ENCODE assay signal across 14 cellular contexts in genomic region chr2:238509151-238509820, GRCh38.
DNase-seq lines count a peak whose midpoint lies in the region; ATAC-seq and TF ChIP-seq lines count a peak whose summit lies in the region.
"Had no signal": no experiment of that assay in that cellular context is flagged by ENCODE, and none has a peak within 500 bp of the region (broad histone marks: within the 10 kb centered on the region; RNA-seq: fewer than 3 reads in every experiment).

No MANE protein-coding gene starts in this region.

- no peak overlapping the region for H3K27ac ChIP-seq in mammary epithelial cell (ENCODE audit: insufficient read depth, low read depth, low read length)
- no peak overlapping the region for H3K27ac ChIP-seq in Peyer's patch
- H3K27ac ChIP-seq in spleen = no peak overlapping the region

- no peaks in the 10 kb centered on the region for H3K9me3 Mint-ChIP-seq in MCF 10A (ENCODE audit: unreplicated experiment)
- H3K9me3 Mint-ChIP-seq in glutamatergic neuron (ENCODE audit: unreplicated experiment) = peaks cover under 1% of the 10 kb centered on the region
- no peaks in the 10 kb centered on the region for H3K9me3 Mint-ChIP-seq in activated CD4-positive, alpha-beta T cell treated with anti-CD3 and anti-CD28 coated beads for 36 hours (ENCODE audit: low read depth)
- H3K9me3 Mint-ChIP-seq: activated naive CD8-positive, alpha-beta T cell treated with anti-CD3 and anti-CD28 coated beads, Interleukin-2, amount 10 ng/mL, durations not matched to agents 7 days and 5 days; immature natural killer cell had no signal

- BruUV-seq in MCF 10A (replicated peaks; lab: Mats Ljungman, UMichigan) (no TSS peak), mammary epithelial cell (replicated peaks; lab: Mats Ljungman, UMichigan) (no TSS peak)

- H3K27me3 ChIP-seq in mammary epithelial cell (ENCODE audit: insufficient read depth, low read length) (no peaks in the 10 kb centered on the region), Peyer's patch (no peaks in the 10 kb centered on the region), spleen (replicated peaks in 1 of 7) (peaks cover 0 to 5% (median 0%) of the 10 kb centered on the region in 7 donors)

- no peaks in the 10 kb centered on the region for H3K9me3 ChIP-seq in mammary epithelial cell (replicated peaks; ENCODE audit: insufficient read depth, low read length)
- no peaks in the 10 kb centered on the region for H3K9me3 ChIP-seq in Peyer's patch
- H3K9me3 ChIP-seq in spleen = no peaks in the 10 kb centered on the region
- H3K9me3 ChIP-seq: HAP-1 had no signal

- DNase-seq in MCF 10A (ENCODE audit: unreplicated experiment) (peak; percentile 32), mammary epithelial cell (no peak), Peyer's patch (peak in 2 of 3 donors; percentile 11 to 24), glutamatergic neuron (no peak), spleen (peak; percentile 67), NCI-H524 (lab: John Stamatoyannopoulos, UW) (no peak), hypothalamus (lab: John Stamatoyannopoulos, UW) (no peak)
- DNase-seq in activated CD4-positive, alpha-beta T cell treated with anti-CD3 and anti-CD28 coated beads for 36 hours = no peak
- DNase-seq: activated naive CD8-positive, alpha-beta T cell treated with anti-CD3 and anti-CD28 coated beads, Interleukin-2, amount 10 ng/mL, durations not matched to agents 7 days and 5 days; immature natural killer cell; T-helper 1 cell had no signal

- no peak overlapping the region for H3K4me2 ChIP-seq in mammary epithelial cell (ENCODE audit: insufficient read depth, low read depth, low read length)

- H3K27ac Mint-ChIP-seq in MCF 10A (ENCODE audit: low read depth, unreplicated experiment) (no peak overlapping the region), glutamatergic neuron (ENCODE audit: unreplicated experiment) (peak overlapping the region; percentile 66)
- no peak overlapping the region for H3K27ac Mint-ChIP-seq in activated CD4-positive, alpha-beta T cell treated with anti-CD3 and anti-CD28 coated beads for 36 hours
- H3K27ac Mint-ChIP-seq: activated naive CD8-positive, alpha-beta T cell treated with anti-CD3 and anti-CD28 coated beads, Interleukin-2, amount 10 ng/mL, durations not matched to agents 7 days and 5 days; immature natural killer cell; progenitor cell of endocrine pancreas had no signal

- H4K20me1 ChIP-seq in mammary epithelial cell (ENCODE audit: insufficient read depth, low read length) = no peaks in the 10 kb centered on the region

- no peak overlapping the region for H3K4me3 ChIP-seq in mammary epithelial cell (replicated peaks in 1 of 3; ENCODE audit: insufficient read depth in 1 of 3, low read depth in 2 of 3, low read length in 3 of 3)
- H3K4me3 ChIP-seq in Peyer's patch = no peak overlapping the region
- no peak overlapping the region for H3K4me3 ChIP-seq in spleen
- H3K4me3 ChIP-seq: HAP-1 had no signal

- CTCF ChIA-PET in MCF 10A (lab: Yijun Ruan, JAX) (no interaction called here), mammary epithelial cell (lab: Charles Lee; ENCODE audit: low non-redundant PET) (no interaction called here)
- CTCF ChIA-PET in activated CD4-positive, alpha-beta T cell treated with anti-CD3 and anti-CD28 coated beads for 36 hours (lab: Charles Lee) = no interaction called here

- TF ChIP-seq POLR2A in Peyer's patch (IDR thresholded peaks at IDR 0.05) (no peak), spleen (IDR thresholded peaks at IDR 0.05) (no peak)

- POLR2A ChIA-PET in MCF 10A (lab: Yijun Ruan, JAX) = no interaction called here
- POLR2A ChIA-PET in activated CD4-positive, alpha-beta T cell treated with anti-CD3 and anti-CD28 coated beads for 36 hours (lab: Charles Lee) = no interaction called here

- H3K36me3 ChIP-seq in mammary epithelial cell (ENCODE audit: insufficient read depth, low read length) (no peaks in the 10 kb centered on the region), Peyer's patch (no peaks in the 10 kb centered on the region), spleen (no peaks in the 10 kb centered on the region)
- H3K36me3 ChIP-seq: HAP-1 had no signal

- H3K9ac ChIP-seq in mammary epithelial cell (ENCODE audit: insufficient read depth, low read length) = no peak overlapping the region

- no peak overlapping the region for H2AFZ ChIP-seq in mammary epithelial cell (ENCODE audit: low read depth, low read length)

- TF ChIP-seq CTCF in MCF 10A (IDR thresholded peaks at IDR 0.05; ENCODE audit: unreplicated experiment) (no peak), mammary epithelial cell (conservative IDR thresholded peaks at IDR 0.05 in 1 of 2, IDR thresholded peaks at IDR 0.05 in 1 of 2; ENCODE audit: extremely low read depth in 1 of 2, insufficient read depth in 1 of 2, low read depth in 1 of 2, low read length in 2 of 2) (no peak), Peyer's patch (IDR thresholded peaks at IDR 0.05) (no peak), glutamatergic neuron (IDR thresholded peaks at IDR 0.05; ENCODE audit: partially characterized antibody, unreplicated experiment) (no peak), spleen (IDR thresholded peaks at IDR 0.05 in 8 of 11, conservative IDR thresholded peaks at IDR 0.05 in 3 of 11) (no peak)

- intact Hi-C loops in MCF 10A (cut with micrococcal nuclease) = no loop called here
- intact Hi-C loops in mammary epithelial cell (cut with micrococcal nuclease) = no loop called here
- intact Hi-C loops in spleen (cut with DNase I; ENCODE audit: low total_unique reads) = no loop called here
- intact Hi-C loops in activated CD4-positive, alpha-beta T cell treated with anti-CD3 and anti-CD28 coated beads for 36 hours (cut with DNase I, micrococcal nuclease) = no loop called here

- H3K36me3 Mint-ChIP-seq in MCF 10A (ENCODE audit: insufficient read depth, unreplicated experiment) (no peaks in the 10 kb centered on the region), glutamatergic neuron (ENCODE audit: unreplicated experiment) (peaks cover 6% of the 10 kb centered on the region)
- H3K36me3 Mint-ChIP-seq in activated CD4-positive, alpha-beta T cell treated with anti-CD3 and anti-CD28 coated beads for 36 hours (ENCODE audit: low read depth) = no peaks in the 10 kb centered on the region
- H3K36me3 Mint-ChIP-seq: activated naive CD8-positive, alpha-beta T cell treated with anti-CD3 and anti-CD28 coated beads, Interleukin-2, amount 10 ng/mL, durations not matched to agents 7 days and 5 days; immature natural killer cell had no signal

- H3K4me1 Mint-ChIP-seq in MCF 10A (ENCODE audit: insufficient read depth, unreplicated experiment) (no peaks in the 10 kb centered on the region), glutamatergic neuron (ENCODE audit: low read depth, unreplicated experiment) (peaks cover 12% of the 10 kb centered on the region)
- no peaks in the 10 kb centered on the region for H3K4me1 Mint-ChIP-seq in activated CD4-positive, alpha-beta T cell treated with anti-CD3 and anti-CD28 coated beads for 36 hours
- H3K4me1 Mint-ChIP-seq: immature natural killer cell had no signal

- no peaks in the 10 kb centered on the region for H3K79me2 ChIP-seq in mammary epithelial cell (ENCODE audit: insufficient read depth, low read length)

- dilution Hi-C loops in mammary epithelial cell (cut with HindIII; ENCODE audit: low sequenced_read_pairs) = loop anchor here (25.0 kb wide), 1 partner anchor 278 kb away; no protein-coding TSS in a partner anchor

- WGBS in mammary epithelial cell (ENCODE audit: low coverage, missing lambda C conversion rate) = 66% methylated on average over 9 of the region's 11 CpGs
- WGBS in spleen, 5 donors = 75 to 87% (median 83%) methylated on average over 9 to 11 of the region's 11 CpGs

- ATAC-seq in activated CD4-positive, alpha-beta T cell treated with anti-CD3 and anti-CD28 coated beads for 36 hours = no peak
- ATAC-seq: esophagus mucosa had no signal

- in situ Hi-C loops in mammary epithelial cell (cut with MboI; ENCODE audit: low sequenced_read_pairs in 2 of 2) = loop anchor here in 1 of 2 donors (25.0 kb wide), 1 partner anchor 278 kb away; no protein-coding TSS in a partner anchor

- H3K4me3 Mint-ChIP-seq in MCF 10A (ENCODE audit: unreplicated experiment) = no peak overlapping the region
- no peak overlapping the region for H3K4me3 Mint-ChIP-seq in glutamatergic neuron (ENCODE audit: unreplicated experiment)
- no peak overlapping the region for H3K4me3 Mint-ChIP-seq in activated CD4-positive, alpha-beta T cell treated with anti-CD3 and anti-CD28 coated beads for 36 hours
- H3K4me3 Mint-ChIP-seq: activated naive CD8-positive, alpha-beta T cell treated with anti-CD3 and anti-CD28 coated beads, Interleukin-2, amount 10 ng/mL, durations not matched to agents 7 days and 5 days; immature natural killer cell had no signal

- H3K27me3 Mint-ChIP-seq in MCF 10A (ENCODE audit: insufficient read depth, unreplicated experiment) (no peaks in the 10 kb centered on the region), glutamatergic neuron (ENCODE audit: unreplicated experiment) (no peaks in the 10 kb centered on the region)
- H3K27me3 Mint-ChIP-seq in activated CD4-positive, alpha-beta T cell treated with anti-CD3 and anti-CD28 coated beads for 36 hours = no peaks in the 10 kb centered on the region

- H3K4me1 ChIP-seq in mammary epithelial cell (ENCODE audit: insufficient read depth, low read length) (peaks cover 5% of the 10 kb centered on the region), Peyer's patch (no peaks in the 10 kb centered on the region), spleen (no peaks in the 10 kb centered on the region)
- H3K4me1 ChIP-seq: HAP-1 had no signal

Comparison
In these comparisons a context has a peak if more than half of its experiments do, and no peak if none do; other contexts are left out.
1. DNase-seq: peak in MCF 10A (single experiment), Peyer's patch (2 of 3) and spleen (single experiment); none in mammary epithelial cell (single experiment), glutamatergic neuron (single experiment), NCI-H524 (0 of 2), hypothalamus (0 of 51) and activated CD4-positive, alpha-beta T cell treated with anti-CD3 and anti-CD28 coated beads for 36 hours (single experiment).